ENCODE assay signal across 15 cellular contexts in genomic region chr15:89948796-89949195, GRCh38. TPM values are rescaled to one million over a fixed set of nuclear protein-coding genes. Genes with fewer than 3 reads are reported as not detected.
DNase-seq lines count a peak whose midpoint lies in the region; ATAC-seq lines count a peak whose summit lies in the region.
"Had no signal": no experiment of that assay in that cellular context is flagged by ENCODE, and none has a peak within 500 bp of the region (broad histone marks: within the 10 kb centered on the region; RNA-seq: fewer than 3 reads in every experiment).

No MANE protein-coding gene starts in this region.

- ATAC-seq in activated T-helper 17 cell treated with anti-CD3 and anti-CD28 coated beads, Interleukin-2, amount 50 U/mL, for 72 hours (replicated peaks), result no peak
- ATAC-seq: GM12878, K562 had no signal

- H3K9me3 Mint-ChIP-seq in activated T-helper 17 cell treated with anti-CD3 and anti-CD28 coated beads, Interleukin-2, amount 50 U/mL, for 72 hours, result no peaks in the 10 kb centered on the region

- H3K4me1 Mint-ChIP-seq in activated T-helper 17 cell treated with anti-CD3 and anti-CD28 coated beads, Interleukin-2, amount 50 U/mL, for 72 hours, result no peaks in the 10 kb centered on the region
- H3K4me1 Mint-ChIP-seq: H9 had no signal

- H3K27me3 Mint-ChIP-seq in activated T-helper 17 cell treated with anti-CD3 and anti-CD28 coated beads, Interleukin-2, amount 50 U/mL, for 72 hours, result no peaks in the 10 kb centered on the region

- H3K36me3 Mint-ChIP-seq in activated T-helper 17 cell treated with anti-CD3 and anti-CD28 coated beads, Interleukin-2, amount 50 U/mL, for 72 hours (ENCODE audit: low read depth), result no peaks in the 10 kb centered on the region
- H3K36me3 Mint-ChIP-seq: CD4-positive, alpha-beta memory T cell had no signal

- H3K4me3 Mint-ChIP-seq in activated T-helper 17 cell treated with anti-CD3 and anti-CD28 coated beads, Interleukin-2, amount 50 U/mL, for 72 hours, result no peak overlapping the region
- H3K4me3 Mint-ChIP-seq: CD4-positive, alpha-beta memory T cell; H9 had no signal

- H3K27ac Mint-ChIP-seq in activated T-helper 17 cell treated with anti-CD3 and anti-CD28 coated beads, Interleukin-2, amount 50 U/mL, for 72 hours, result peak overlapping the region; percentile 7
- H3K27ac Mint-ChIP-seq: H9 had no signal

- peak; percentile 84 for DNase-seq in COLO829 (ENCODE audit: low spot score)
- peak; percentile 33 for DNase-seq in medulla oblongata (ENCODE audit: extremely low spot score)
- no peak for DNase-seq in activated CD4-positive, alpha-beta T cell treated with anti-CD3 and anti-CD28 coated beads, Interleukin-2, amount 50 U/mL, for 48 hours
- no peak for DNase-seq in AG08396 (ENCODE audit: low spot score)
- no peak for DNase-seq in NCI-H82 treated with DMSO at 0.1 percent for 48 hours (lab: John Stamatoyannopoulos, UW; ENCODE audit: unreplicated experiment)
- DNase-seq: ACHN; AML-193; Calu3; CD4-positive, alpha-beta memory T cell; DMS79 treated with DMSO at 0.1 percent for 48 hours; H9; IMR-90 had no signal

RNA-seq across cellular contexts. Expression of gene ARPIN, which starts 36.0 kb away (rescaled TPM):
- total RNA-seq in activated T-helper 17 cell treated with anti-CD3 and anti-CD28 coated beads, Interleukin-2, amount 50 U/mL, for 72 hours, result not detected
- total RNA-seq: GM12878, K562 had no signal

RNA-seq across cellular contexts. Expression of gene ZNF710, which starts 52.3 kb away (rescaled TPM):
- total RNA-seq in activated T-helper 17 cell treated with anti-CD3 and anti-CD28 coated beads, Interleukin-2, amount 50 U/mL, for 72 hours, result 10 to 100 TPM; 12.2 to 15.4 TPM

RNA-seq across cellular contexts. Expression of gene AP3S2, which starts 55.0 kb away (rescaled TPM):
- 10 to 100 TPM; 14.0 to 16.0 TPM for total RNA-seq in activated T-helper 17 cell treated with anti-CD3 and anti-CD28 coated beads, Interleukin-2, amount 50 U/mL, for 72 hours

Comparison
In these comparisons a context has a peak if more than half of its experiments do, and no peak if none do; other contexts are left out.
1. DNase-seq: peak in COLO829 (single experiment) and medulla oblongata (single experiment); none in activated CD4-positive, alpha-beta T cell treated with anti-CD3 and anti-CD28 coated beads, Interleukin-2, amount 50 U/mL, for 48 hours (0 of 2), AG08396 (single experiment) and NCI-H82 treated with DMSO at 0.1 percent for 48 hours (single experiment).